20 cellular contexts compared by ENCODE assay signal in genomic region chr2:18966131-18966530, GRCh38.
A peak's percentile ranks its signal among the peaks of the same experiment; 100 is the strongest.
DNase-seq lines count a peak whose midpoint lies in the region; ATAC-seq, FAIRE-seq and TF ChIP-seq lines count a peak whose summit lies in the region.
"Had no signal": no experiment of that assay in that cellular context is flagged by ENCODE, and none has a peak within 500 bp of the region (broad histone marks: within the 10 kb centered on the region; RNA-seq: fewer than 3 reads in every experiment).

No MANE protein-coding gene starts in this region.

- H3K4me3 ChIP-seq in BJ (ENCODE audit: low read depth, low read length) = no peak overlapping the region
- no peak overlapping the region for H3K4me3 ChIP-seq in fibroblast of villous mesenchyme (ENCODE audit: low read depth, low read length)
- no peak overlapping the region for H3K4me3 ChIP-seq in right cardiac atrium (ENCODE audit: low read length)
- H3K4me3 ChIP-seq: A549; BLaER1 treated with 17β-estradiol and CSF1 and Interleukin-3, amounts not matched to agents 10 nM and 100 nM; K562 had no signal

- H3K36me3 ChIP-seq in BJ (ENCODE audit: control insufficient read depth, insufficient read depth, low read length) = no peaks in the 10 kb centered on the region
- H3K36me3 ChIP-seq: BLaER1 treated with 17β-estradiol and CSF1 and Interleukin-3, amounts not matched to agents 10 nM and 100 nM had no signal

- no peaks in the 10 kb centered on the region for H3K9me3 ChIP-seq in right cardiac atrium (ENCODE audit: control insufficient read depth, low read length)
- H3K9me3 ChIP-seq: A549 had no signal

- DNase-seq in BJ (ENCODE audit: low read depth) (peak; percentile 46), GM04504 (ENCODE audit: low read depth) (peak; percentile 32), fibroblast of villous mesenchyme (ENCODE audit: low read depth) (peak; percentile 61), NCI-H1930 (lab: John Stamatoyannopoulos, UW) (no peak), right cardiac atrium (no peak), NOMO-1 treated with dmso at 0.1 percent for 144 hours (lab: John Stamatoyannopoulos, UW; ENCODE audit: unreplicated experiment) (no peak)
- no peak for DNase-seq in activated T-cell treated with anti-CD3 and anti-CD28 coated beads, Interleukin-2, amount 50 U/mL, for 72 hours
- DNase-seq: AML-193; CD4-positive, CD25-positive, alpha-beta regulatory T cell; DMS53; HCEC 1CT; Karpas-422 had no signal

- peak; percentile 72 for FAIRE-seq in endometrium (lab: Jason Lieb, UNC)
- FAIRE-seq: A549, G401.6, GM12892, GM19239, H1, K562 had no signal

- WGBS in right cardiac atrium = 38% methylated on average over 1 of the region's 1 CpG

- CTCF ChIA-PET in BJ (lab: Yijun Ruan, JAX) = interaction anchor here (0.6 kb wide), 1 partner anchor 34 kb away, joined by 3 read pairs; no protein-coding TSS in a partner anchor

- peaks cover 0 to 2% of the 10 kb centered on the region in 2 donors for H3K36me3 Mint-ChIP-seq in activated T-cell treated with anti-CD3 and anti-CD28 coated beads, Interleukin-2, amount 50 U/mL, for 72 hours (ENCODE audit: insufficient read depth in 2 of 2)
- H3K36me3 Mint-ChIP-seq: CD4-positive, CD25-positive, alpha-beta regulatory T cell had no signal

- no peak overlapping the region for H3K27ac Mint-ChIP-seq in activated T-cell treated with anti-CD3 and anti-CD28 coated beads, Interleukin-2, amount 50 U/mL, for 72 hours
- H3K27ac Mint-ChIP-seq: CD4-positive, CD25-positive, alpha-beta regulatory T cell had no signal

- POLR2A ChIA-PET in BJ (lab: Charles Lee) = no interaction called here

- H3K27ac ChIP-seq in right cardiac atrium (ENCODE audit: low read length) = no peak overlapping the region
- H3K27ac ChIP-seq: A549; BLaER1 treated with 17β-estradiol and CSF1 and Interleukin-3, amounts not matched to agents 10 nM and 100 nM had no signal

- peaks cover 2 to 5% of the 10 kb centered on the region in 2 donors for H3K9me3 Mint-ChIP-seq in activated T-cell treated with anti-CD3 and anti-CD28 coated beads, Interleukin-2, amount 50 U/mL, for 72 hours

- ATAC-seq in right cardiac atrium = no peak
- no peak for ATAC-seq in activated T-cell treated with anti-CD3 and anti-CD28 coated beads, Interleukin-2, amount 50 U/mL, for 72 hours (replicated peaks in 1 of 2)
- ATAC-seq: A549, K562 had no signal

- no peaks in the 10 kb centered on the region for H3K27me3 ChIP-seq in BJ (ENCODE audit: control insufficient read depth, insufficient read depth, low read length)
- no peaks in the 10 kb centered on the region for H3K27me3 ChIP-seq in right cardiac atrium (ENCODE audit: control insufficient read depth, insufficient read depth)

- TF ChIP-seq CTCF in BJ (IDR thresholded peaks at IDR 0.05; ENCODE audit: insufficient read depth, low read depth, low read length) (no peak), fibroblast of villous mesenchyme (IDR thresholded peaks at IDR 0.05; ENCODE audit: insufficient read depth, low read depth, low read length) (no peak)

- H3K4me1 Mint-ChIP-seq in activated T-cell treated with anti-CD3 and anti-CD28 coated beads, Interleukin-2, amount 50 U/mL, for 72 hours (ENCODE audit: low read depth) = no peaks in the 10 kb centered on the region
- H3K4me1 Mint-ChIP-seq: CD4-positive, CD25-positive, alpha-beta regulatory T cell had no signal

- no peaks in the 10 kb centered on the region for H3K4me1 ChIP-seq in right cardiac atrium (ENCODE audit: control insufficient read depth, insufficient read depth, low read length)
- H3K4me1 ChIP-seq: BLaER1 treated with 17β-estradiol and CSF1 and Interleukin-3, amounts not matched to agents 10 nM and 100 nM had no signal

- H3K4me3 Mint-ChIP-seq in activated T-cell treated with anti-CD3 and anti-CD28 coated beads, Interleukin-2, amount 50 U/mL, for 72 hours = no peak overlapping the region
- H3K4me3 Mint-ChIP-seq: CD4-positive, CD25-positive, alpha-beta regulatory T cell had no signal

- no peaks in the 10 kb centered on the region for H3K27me3 Mint-ChIP-seq in activated T-cell treated with anti-CD3 and anti-CD28 coated beads, Interleukin-2, amount 50 U/mL, for 72 hours (ENCODE audit: low read depth)
- H3K27me3 Mint-ChIP-seq: CD4-positive, CD25-positive, alpha-beta regulatory T cell had no signal

- intact Hi-C loops in right cardiac atrium (cut with DNase I) = no loop called here

Comparison
In these comparisons a context has a peak if more than half of its experiments do, and no peak if none do; other contexts are left out.
1. DNase-seq: peak in BJ (single experiment), GM04504 (single experiment) and fibroblast of villous mesenchyme (single experiment); none in NCI-H1930 (0 of 2), right cardiac atrium (0 of 3), NOMO-1 treated with dmso at 0.1 percent for 144 hours (single experiment) and activated T-cell treated with anti-CD3 and anti-CD28 coated beads, Interleukin-2, amount 50 U/mL, for 72 hours (0 of 2).